ENCODE assay signal across 8 cellular contexts in genomic region chr3:113697192-113698090, GRCh38. TPM values are rescaled to one million over a fixed set of nuclear protein-coding genes. Genes with fewer than 3 reads are reported as not detected.
A peak's percentile ranks its signal among the peaks of the same experiment; 100 is the strongest.
DNase-seq lines count a peak whose midpoint lies in the region; ATAC-seq and TF ChIP-seq lines count a peak whose summit lies in the region.

No MANE protein-coding gene starts in this region.

- H3K36me3 ChIP-seq in neuron (ENCODE audit: insufficient read depth, low read length), result no peaks in the 10 kb centered on the region

- peak overlapping the region; percentile 89 for H2AFZ ChIP-seq in neuron (ENCODE audit: low read depth, low read length)

- H3K4me3 ChIP-seq in fibroblast of mammary gland (ENCODE audit: control insufficient read depth, low read depth, low read length), result peak overlapping the region; percentile 96
- H3K4me3 ChIP-seq in neuron (ENCODE audit: low read length), result peak overlapping the region; percentile 95

- DNase-seq in GDM1 (lab: John Stamatoyannopoulos, UW) (peak; percentile 31), LoVo (ENCODE audit: low spot score) (peak; percentile 16), fibroblast of mammary gland (ENCODE audit: low read depth) (no peak), omental fat pad (ENCODE audit: low spot score) (no peak)
- DNase-seq in activated CD8-positive, alpha-beta memory T cell treated with anti-CD3 and anti-CD28 coated beads, Interleukin-2, amount 50 U/mL, for 48 hours, result peak; percentile 59

- ATAC-seq in omental fat pad (ENCODE audit: low FRiP score) (no peak), GM21723 (IDR thresholded peaks at IDR 0.05; ENCODE audit: unreplicated experiment) (no peak), GM21529 (IDR thresholded peaks at IDR 0.05; ENCODE audit: unreplicated experiment) (no peak)

- H3K4me1 ChIP-seq in neuron (ENCODE audit: insufficient read depth, low read length), result peaks cover 18% of the 10 kb centered on the region

- TF ChIP-seq CTCF in fibroblast of mammary gland (conservative IDR thresholded peaks at IDR 0.05; ENCODE audit: control insufficient read depth, insufficient read depth, low read depth, low read length), result no peak
- TF ChIP-seq CTCF in omental fat pad (IDR thresholded peaks at IDR 0.05), result no peak

- H3K27me3 ChIP-seq in neuron (ENCODE audit: insufficient read depth, low read length), result no peaks in the 10 kb centered on the region

- H3K9me3 ChIP-seq in neuron (ENCODE audit: low read length), result no peaks in the 10 kb centered on the region

RNA-seq across cellular contexts. Expression of gene USF3, which starts 1.0 kb away (rescaled TPM):
- total RNA-seq in omental fat pad, result 10 to 100 TPM; 19.7 to 37.7 (median 27.2) TPM

RNA-seq across cellular contexts. Expression of gene NAA50, which starts 48.6 kb away (rescaled TPM):
- total RNA-seq in omental fat pad, result 100 to 1,000 TPM in 3 of 4 donors, 10 to 100 TPM in 1; 64.9 to 185 (median 171) TPM

RNA-seq across cellular contexts. Expression of gene ATP6V1A, which starts 49.4 kb away (rescaled TPM):
- total RNA-seq in omental fat pad, result 10 to 100 TPM; 47.0 to 53.4 (median 50.1) TPM

Comparison
In these comparisons a context has a peak if more than half of its experiments do, and no peak if none do; other contexts are left out.
1. DNase-seq: peak in GDM1 (single experiment), LoVo (single experiment) and activated CD8-positive, alpha-beta memory T cell treated with anti-CD3 and anti-CD28 coated beads, Interleukin-2, amount 50 U/mL, for 48 hours (single experiment); none in fibroblast of mammary gland (single experiment) and omental fat pad (single experiment).